ENCODE assay signal across 27 cellular contexts in the genomic region with DNA sequence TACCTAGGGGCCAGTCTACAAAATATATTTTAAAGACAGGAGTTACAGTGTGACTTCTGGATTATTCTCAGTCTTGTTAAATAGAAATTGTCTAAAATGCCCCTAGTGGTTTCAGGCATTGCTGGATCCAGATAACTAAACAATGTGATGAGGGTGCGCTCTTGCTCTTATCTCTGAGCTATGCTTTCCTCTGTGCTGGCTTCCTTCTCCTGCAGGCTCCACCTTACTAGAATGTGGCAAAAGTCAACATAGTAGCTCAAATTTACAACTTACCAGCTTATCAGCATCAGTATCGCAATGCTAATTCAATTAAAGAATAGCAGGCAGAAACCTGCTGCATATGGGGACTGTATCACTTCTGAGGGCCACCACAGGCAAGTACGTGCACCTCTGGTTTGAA.
"Had no signal": no experiment of that assay in that cellular context is flagged by ENCODE, and none has a peak within 500 bp of the region (broad histone marks: within the 10 kb centered on the region; RNA-seq: fewer than 3 reads in every experiment).

No MANE protein-coding gene starts in this region.

- FAIRE-seq: pancreas had no signal

- H3K27ac ChIP-seq: breast epithelium, epithelial cell of prostate, esophagus squamous epithelium, pancreas, prostate gland, skin epidermis, upper lobe of left lung, VCaP had no signal

- H3K4me1 ChIP-seq: breast epithelium, esophagus squamous epithelium, prostate gland, upper lobe of left lung had no signal

- H3K27ac Mint-ChIP-seq: activated naive CD4-positive, alpha-beta T cell treated with anti-CD3 and anti-CD28 coated beads, Interleukin-2, amount 10 ng/mL, durations not matched to agents 7 days and 5 days; activated T-helper 1 cell treated with anti-CD3 and anti-CD28 coated beads, Interleukin-12 subunit alpha, Interleukin-12 subunit beta, Interleukin-2, Interleukin-4 antibody, amounts not matched to agents 30 ng/mL and 10 ng/mL and 1 ng/mL, durations not matched to agents 14 hours and 24 hours and 36 hours; dendritic cell treated with granulocyte-macrophage colony-stimulating factor and Interleukin-4, amounts not matched to agents 40 ng/mL and 50 ng/mL, for 4 days; stimulated activated memory B cell treated with anti-CD40 and anti-IgM and Interleukin-4, amounts not matched to agents 10 μg/mL and 1 μg/mL and 100 μg/mL, for 72 hours had no signal

- H3K27me3 ChIP-seq: breast epithelium, esophagus squamous epithelium, pancreas, upper lobe of left lung had no signal

- H3K9me3 Mint-ChIP-seq: activated naive CD4-positive, alpha-beta T cell treated with anti-CD3 and anti-CD28 coated beads, Interleukin-2, amount 10 ng/mL, durations not matched to agents 7 days and 5 days; activated T-helper 1 cell treated with anti-CD3 and anti-CD28 coated beads, Interleukin-12 subunit alpha, Interleukin-12 subunit beta, Interleukin-2, Interleukin-4 antibody, amounts not matched to agents 30 ng/mL and 10 ng/mL and 1 ng/mL, durations not matched to agents 14 hours and 24 hours and 36 hours; dendritic cell treated with granulocyte-macrophage colony-stimulating factor and Interleukin-4, amounts not matched to agents 40 ng/mL and 50 ng/mL, for 4 days; stimulated activated memory B cell treated with anti-CD40 and anti-IgM and Interleukin-4, amounts not matched to agents 10 μg/mL and 1 μg/mL and 100 μg/mL, for 72 hours; stimulated activated naive CD8-positive, alpha-beta T cell treated with anti-CD3 and anti-CD28 coated beads, Interleukin-15, amount 100 ng/mL, for 72 hours had no signal

- H3K27me3 Mint-ChIP-seq: activated naive CD4-positive, alpha-beta T cell treated with anti-CD3 and anti-CD28 coated beads, Interleukin-2, amount 10 ng/mL, durations not matched to agents 7 days and 5 days; dendritic cell treated with granulocyte-macrophage colony-stimulating factor and Interleukin-4, amounts not matched to agents 40 ng/mL and 50 ng/mL, for 4 days; stimulated activated memory B cell treated with anti-CD40 and anti-IgM and Interleukin-4, amounts not matched to agents 10 μg/mL and 1 μg/mL and 100 μg/mL, for 72 hours; stimulated activated naive CD8-positive, alpha-beta T cell treated with anti-CD3 and anti-CD28 coated beads, Interleukin-15, amount 100 ng/mL, for 72 hours had no signal

- H3K4me3 Mint-ChIP-seq: activated naive CD4-positive, alpha-beta T cell treated with anti-CD3 and anti-CD28 coated beads, Interleukin-2, amount 10 ng/mL, durations not matched to agents 7 days and 5 days; activated T-helper 1 cell treated with anti-CD3 and anti-CD28 coated beads, Interleukin-12 subunit alpha, Interleukin-12 subunit beta, Interleukin-2, Interleukin-4 antibody, amounts not matched to agents 30 ng/mL and 10 ng/mL and 1 ng/mL, durations not matched to agents 14 hours and 24 hours and 36 hours; dendritic cell treated with granulocyte-macrophage colony-stimulating factor and Interleukin-4, amounts not matched to agents 40 ng/mL and 50 ng/mL, for 4 days; stimulated activated memory B cell treated with anti-CD40 and anti-IgM and Interleukin-4, amounts not matched to agents 10 μg/mL and 1 μg/mL and 100 μg/mL, for 72 hours; stimulated activated naive CD8-positive, alpha-beta T cell treated with anti-CD3 and anti-CD28 coated beads, Interleukin-15, amount 100 ng/mL, for 72 hours had no signal

- H3K9me3 ChIP-seq: breast epithelium, esophagus squamous epithelium, pancreas, prostate gland, upper lobe of left lung had no signal

- H3K4me3 ChIP-seq: breast epithelium, esophagus squamous epithelium, pancreas, prostate gland, skin epidermis, upper lobe of left lung had no signal

- H3K36me3 ChIP-seq: breast epithelium had no signal

- DNase-seq: activated CD4-positive, alpha-beta T cell treated with anti-CD3 and anti-CD28 coated beads for 4 hours; activated CD4-positive, alpha-beta T cell treated with anti-CD3 and anti-CD28 coated beads, Interleukin-2, amount 50 U/mL, for 48 hours; activated CD8-positive, alpha-beta memory T cell treated with anti-CD3 and anti-CD28 coated beads for 24 hours; activated effector memory CD4-positive, alpha-beta T cell treated with anti-CD3 and anti-CD28 coated beads, Interleukin-2, amount 50 U/mL, for 16 hours; activated naive CD4-positive, alpha-beta T cell treated with anti-CD3 and anti-CD28 coated beads, Interleukin-2, amount 10 ng/mL, durations not matched to agents 7 days and 5 days; activated T-cell treated with anti-CD3 and anti-CD28 coated beads, Interleukin-2, amount 50 U/mL, for 1 hour; central memory CD4-positive, alpha-beta T cell; esophagus squamous epithelium; foreskin melanocyte; islet precursor cell; left ventricle myocardium superior; nucleus accumbens; pancreas; retina; stimulated activated CD4-positive, alpha-beta T cell treated with anti-CD3 and anti-CD28 coated beads, Interleukin-4, amount 100 ng/mL, for 24 hours; stimulated activated naive CD8-positive, alpha-beta T cell treated with anti-CD3 and anti-CD28 coated beads, Interleukin-15, amount 100 ng/mL, for 72 hours; substantia nigra; upper lobe of left lung had no signal

- ATAC-seq: left ventricle myocardium superior; pancreas; sciatic nerve; stimulated activated memory B cell treated with anti-CD40 and anti-IgM and Interleukin-4, amounts not matched to agents 10 μg/mL and 1 μg/mL and 100 μg/mL, for 72 hours; stimulated activated naive CD8-positive, alpha-beta T cell treated with anti-CD3 and anti-CD28 coated beads, Interleukin-15, amount 100 ng/mL, for 72 hours had no signal
